1 cellular context compared by ENCODE assay signal in genomic region chr9:113056191-113057106, GRCh38.
TF ChIP-seq lines count a peak whose summit lies in the region.

Gene ZFP37 (minus strand): TSS chr9:113056724. CDS start chr9:113056688, 36 bp downstream.

TF ChIP-seq in HepG2, 621 proteins besides CTCF, POLR2A, EP300 and RAD21 (continued from another document and continues in another):
- peak; percentile 73; the same call in 1 of the 2 replicates for TF ChIP-seq ELF3 (CRISPR knock-in tag; IDR thresholded peaks at IDR 0.05)
- no peak for TF ChIP-seq ZNF256 (CRISPR knock-in tag; conservative IDR thresholded peaks at IDR 0.05)
- TF ChIP-seq GATAD2A (CRISPR knock-in tag; IDR thresholded peaks at IDR 0.05), result no peak; the same call in 1 of the 2 replicates
- TF ChIP-seq, protein P1, sequence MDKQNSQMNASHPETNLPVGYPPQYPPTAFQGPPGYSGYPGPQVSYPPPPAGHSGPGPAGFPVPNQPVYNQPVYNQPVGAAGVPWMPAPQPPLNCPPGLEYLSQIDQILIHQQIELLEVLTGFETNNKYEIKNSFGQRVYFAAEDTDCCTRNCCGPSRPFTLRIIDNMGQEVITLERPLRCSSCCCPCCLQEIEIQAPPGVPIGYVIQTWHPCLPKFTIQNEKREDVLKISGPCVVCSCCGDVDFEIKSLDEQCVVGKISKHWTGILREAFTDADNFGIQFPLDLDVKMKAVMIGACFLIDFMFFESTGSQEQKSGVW (CRISPR knock-in tag; IDR thresholded peaks at IDR 0.05; ENCODE audit: borderline replicate concordance), result no peak
- TF ChIP-seq ONECUT2 (CRISPR knock-in tag; IDR thresholded peaks at IDR 0.05), result no peak
- TF ChIP-seq MTF1 (CRISPR knock-in tag; IDR thresholded peaks at IDR 0.05), result no peak
- TF ChIP-seq ZNF3 (CRISPR knock-in tag; IDR thresholded peaks at IDR 0.05), result no peak
- TF ChIP-seq NFIC (IDR thresholded peaks at IDR 0.05; ENCODE audit: low read length), result no peak
- no peak for TF ChIP-seq ZNF720 (CRISPR knock-in tag; IDR thresholded peaks at IDR 0.05)
- no peak for TF ChIP-seq ZNF235 (CRISPR knock-in tag; IDR thresholded peaks at IDR 0.05; ENCODE audit: borderline replicate concordance)
- peak; percentile 84; the same call in 1 of the 2 replicates for TF ChIP-seq ZNF34 (CRISPR knock-in tag; IDR thresholded peaks at IDR 0.05; ENCODE audit: borderline replicate concordance)
- TF ChIP-seq SYNCRIP (IDR thresholded peaks at IDR 0.05; ENCODE audit: insufficient read depth, low read depth, low read length), result no peak
- TF ChIP-seq, protein P2, sequence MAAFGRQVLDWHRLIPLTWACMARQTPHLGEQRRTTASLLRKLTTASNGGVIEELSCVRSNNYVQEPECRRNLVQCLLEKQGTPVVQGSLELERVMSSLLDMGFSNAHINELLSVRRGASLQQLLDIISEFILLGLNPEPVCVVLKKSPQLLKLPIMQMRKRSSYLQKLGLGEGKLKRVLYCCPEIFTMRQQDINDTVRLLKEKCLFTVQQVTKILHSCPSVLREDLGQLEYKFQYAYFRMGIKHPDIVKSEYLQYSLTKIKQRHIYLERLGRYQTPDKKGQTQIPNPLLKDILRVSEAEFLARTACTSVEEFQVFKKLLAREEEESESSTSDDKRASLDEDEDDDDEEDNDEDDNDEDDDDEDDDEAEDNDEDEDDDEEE (CRISPR knock-in tag; IDR thresholded peaks at IDR 0.05), result no peak
- TF ChIP-seq ZNF781 (CRISPR knock-in tag; IDR thresholded peaks at IDR 0.05; ENCODE audit: borderline replicate concordance, not compliant biosample characterization), result peak; percentile 77
- TF ChIP-seq MEIS2 (CRISPR knock-in tag; IDR thresholded peaks at IDR 0.05), result peak; percentile 59; the same call in 1 of the 2 replicates
- TF ChIP-seq JUNB (CRISPR knock-in tag; IDR thresholded peaks at IDR 0.05; ENCODE audit: borderline replicate concordance), result no peak; the same call in 1 of the 2 replicates
- peak; percentile 84; the same call in 1 of the 2 replicates for TF ChIP-seq ZNF607 (CRISPR knock-in tag; IDR thresholded peaks at IDR 0.05; ENCODE audit: borderline replicate concordance)
- no peak for TF ChIP-seq NR2F2 (IDR thresholded peaks at IDR 0.05; ENCODE audit: borderline replicate concordance, low read depth)
- no peak for TF ChIP-seq CHCHD3 (CRISPR knock-in tag; IDR thresholded peaks at IDR 0.05)
- TF ChIP-seq ZNF484 (CRISPR knock-in tag; IDR thresholded peaks at IDR 0.05; ENCODE audit: borderline replicate concordance, low read depth), result no peak
- TF ChIP-seq SRSF9 (IDR thresholded peaks at IDR 0.05; ENCODE audit: borderline replicate concordance, insufficient read depth, low read depth, low read length, poor library complexity, severe bottlenecking), result no peak
- peak; percentile 49; the same call in 1 of the 2 replicates for TF ChIP-seq RXRB (CRISPR knock-in tag; IDR thresholded peaks at IDR 0.05; ENCODE audit: borderline replicate concordance)
- no peak for TF ChIP-seq ZNF577 (CRISPR knock-in tag; IDR thresholded peaks at IDR 0.05; ENCODE audit: borderline replicate concordance, low read depth)
- TF ChIP-seq RCOR2 (CRISPR knock-in tag; IDR thresholded peaks at IDR 0.05), result no peak
- TF ChIP-seq ZNF143 (CRISPR knock-in tag; IDR thresholded peaks at IDR 0.05), result peak; percentile 94
- no peak for TF ChIP-seq DNMT1 (CRISPR knock-in tag; IDR thresholded peaks at IDR 0.05)
- TF ChIP-seq ZNF383 (CRISPR knock-in tag; IDR thresholded peaks at IDR 0.05; ENCODE audit: borderline replicate concordance), result no peak
- no peak for TF ChIP-seq ATAD3A (CRISPR knock-in tag; IDR thresholded peaks at IDR 0.05)
- TF ChIP-seq, protein P3, sequence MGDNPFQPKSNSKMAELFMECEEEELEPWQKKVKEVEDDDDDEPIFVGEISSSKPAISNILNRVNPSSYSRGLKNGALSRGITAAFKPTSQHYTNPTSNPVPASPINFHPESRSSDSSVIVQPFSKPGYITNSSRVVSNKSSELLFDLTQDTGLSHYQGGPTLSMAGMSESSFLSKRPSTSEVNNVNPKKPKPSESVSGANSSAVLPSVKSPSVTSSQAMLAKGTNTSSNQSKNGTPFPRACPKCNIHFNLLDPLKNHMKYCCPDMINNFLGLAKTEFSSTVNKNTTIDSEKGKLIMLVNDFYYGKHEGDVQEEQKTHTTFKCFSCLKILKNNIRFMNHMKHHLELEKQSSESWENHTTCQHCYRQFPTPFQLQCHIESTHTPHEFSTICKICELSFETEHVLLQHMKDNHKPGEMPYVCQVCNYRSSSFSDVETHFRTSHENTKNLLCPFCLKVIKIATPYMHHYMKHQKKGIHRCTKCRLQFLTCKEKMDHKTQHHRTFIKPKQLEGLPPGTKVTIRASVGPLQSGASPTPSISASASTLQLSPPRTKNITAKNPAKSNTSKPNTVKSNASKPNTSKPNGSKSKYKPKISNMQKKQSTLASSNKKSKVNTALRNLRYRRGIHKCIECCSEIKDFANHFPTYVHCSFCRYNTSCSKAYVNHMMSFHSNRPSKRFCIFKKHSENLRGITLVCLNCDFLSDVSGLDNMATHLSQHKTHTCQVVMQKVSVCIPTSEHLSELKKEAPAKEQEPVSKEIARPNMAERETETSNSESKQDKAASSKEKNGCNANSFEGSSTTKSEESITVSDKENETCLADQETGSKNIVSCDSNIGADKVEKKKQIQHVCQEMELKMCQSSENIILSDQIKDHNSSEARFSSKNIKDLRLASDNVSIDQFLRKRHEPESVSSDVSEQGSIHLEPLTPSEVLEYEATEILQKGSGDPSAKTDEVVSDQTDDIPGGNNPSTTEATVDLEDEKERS (CRISPR knock-in tag; IDR thresholded peaks at IDR 0.05), result peak; percentile 91
- TF ChIP-seq, protein P4, sequence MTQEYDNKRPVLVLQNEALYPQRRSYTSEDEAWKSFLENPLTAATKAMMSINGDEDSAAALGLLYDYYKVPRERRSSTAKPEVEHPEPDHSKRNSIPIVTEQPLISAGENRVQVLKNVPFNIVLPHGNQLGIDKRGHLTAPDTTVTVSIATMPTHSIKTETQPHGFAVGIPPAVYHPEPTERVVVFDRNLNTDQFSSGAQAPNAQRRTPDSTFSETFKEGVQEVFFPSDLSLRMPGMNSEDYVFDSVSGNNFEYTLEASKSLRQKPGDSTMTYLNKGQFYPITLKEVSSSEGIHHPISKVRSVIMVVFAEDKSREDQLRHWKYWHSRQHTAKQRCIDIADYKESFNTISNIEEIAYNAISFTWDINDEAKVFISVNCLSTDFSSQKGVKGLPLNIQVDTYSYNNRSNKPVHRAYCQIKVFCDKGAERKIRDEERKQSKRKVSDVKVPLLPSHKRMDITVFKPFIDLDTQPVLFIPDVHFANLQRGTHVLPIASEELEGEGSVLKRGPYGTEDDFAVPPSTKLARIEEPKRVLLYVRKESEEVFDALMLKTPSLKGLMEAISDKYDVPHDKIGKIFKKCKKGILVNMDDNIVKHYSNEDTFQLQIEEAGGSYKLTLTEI (CRISPR knock-in tag; conservative IDR thresholded peaks at IDR 0.05), result no peak
- peak; percentile 43 for TF ChIP-seq TEAD3 (CRISPR knock-in tag; optimal IDR thresholded peaks at IDR 0.05; ENCODE audit: borderline replicate concordance)
- TF ChIP-seq RBM39 (IDR thresholded peaks at IDR 0.05; ENCODE audit: low read depth, low read length, poor library complexity, severe bottlenecking), result peak; percentile 49
- TF ChIP-seq GATA4 (IDR thresholded peaks at IDR 0.05; ENCODE audit: borderline replicate concordance, low read depth), result peak; percentile 56; the same call in 1 of the 2 replicates
- TF ChIP-seq CC2D1A (CRISPR knock-in tag; IDR thresholded peaks at IDR 0.05), result no peak
- TF ChIP-seq SRF (IDR thresholded peaks at IDR 0.05; ENCODE audit: low read depth, low read length), result no peak
- TF ChIP-seq MED8 (CRISPR knock-in tag; IDR thresholded peaks at IDR 0.05; ENCODE audit: insufficient replicate concordance), result no peak
- TF ChIP-seq REL (CRISPR knock-in tag; conservative IDR thresholded peaks at IDR 0.05), result 0 out of 2 replicates have a peak, but pooled peaks have one; percentile 37
- TF ChIP-seq, protein P5, sequence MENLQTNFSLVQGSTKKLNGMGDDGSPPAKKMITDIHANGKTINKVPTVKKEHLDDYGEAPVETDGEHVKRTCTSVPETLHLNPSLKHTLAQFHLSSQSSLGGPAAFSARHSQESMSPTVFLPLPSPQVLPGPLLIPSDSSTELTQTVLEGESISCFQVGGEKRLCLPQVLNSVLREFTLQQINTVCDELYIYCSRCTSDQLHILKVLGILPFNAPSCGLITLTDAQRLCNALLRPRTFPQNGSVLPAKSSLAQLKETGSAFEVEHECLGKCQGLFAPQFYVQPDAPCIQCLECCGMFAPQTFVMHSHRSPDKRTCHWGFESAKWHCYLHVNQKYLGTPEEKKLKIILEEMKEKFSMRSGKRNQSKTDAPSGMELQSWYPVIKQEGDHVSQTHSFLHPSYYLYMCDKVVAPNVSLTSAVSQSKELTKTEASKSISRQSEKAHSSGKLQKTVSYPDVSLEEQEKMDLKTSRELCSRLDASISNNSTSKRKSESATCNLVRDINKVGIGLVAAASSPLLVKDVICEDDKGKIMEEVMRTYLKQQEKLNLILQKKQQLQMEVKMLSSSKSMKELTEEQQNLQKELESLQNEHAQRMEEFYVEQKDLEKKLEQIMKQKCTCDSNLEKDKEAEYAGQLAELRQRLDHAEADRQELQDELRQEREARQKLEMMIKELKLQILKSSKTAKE (CRISPR knock-in tag; IDR thresholded peaks at IDR 0.05; ENCODE audit: borderline replicate concordance), result 0 out of 2 replicates have a peak, but pooled peaks have one; percentile 38
- no peak for TF ChIP-seq ZNF17 (CRISPR knock-in tag; IDR thresholded peaks at IDR 0.05)
- peak; percentile 59; the same call in 1 of the 2 replicates for TF ChIP-seq MYC (CRISPR knock-in tag; IDR thresholded peaks at IDR 0.05; ENCODE audit: borderline replicate concordance)
- TF ChIP-seq MLLT10 (CRISPR knock-in tag; IDR thresholded peaks at IDR 0.05), result no peak
- no peak for TF ChIP-seq POLR2AphosphoS2 (IDR thresholded peaks at IDR 0.05; ENCODE audit: low read depth, low read length)
- no peak for TF ChIP-seq CCAR2 (optimal IDR thresholded peaks at IDR 0.05; ENCODE audit: low read depth, low read length)
- TF ChIP-seq BCL3 (CRISPR knock-in tag; IDR thresholded peaks at IDR 0.05), result no peak; the same call in 1 of the 2 replicates
- TF ChIP-seq ZNF512B (CRISPR knock-in tag; IDR thresholded peaks at IDR 0.05; ENCODE audit: borderline replicate concordance), result no peak
- TF ChIP-seq, protein P6, sequence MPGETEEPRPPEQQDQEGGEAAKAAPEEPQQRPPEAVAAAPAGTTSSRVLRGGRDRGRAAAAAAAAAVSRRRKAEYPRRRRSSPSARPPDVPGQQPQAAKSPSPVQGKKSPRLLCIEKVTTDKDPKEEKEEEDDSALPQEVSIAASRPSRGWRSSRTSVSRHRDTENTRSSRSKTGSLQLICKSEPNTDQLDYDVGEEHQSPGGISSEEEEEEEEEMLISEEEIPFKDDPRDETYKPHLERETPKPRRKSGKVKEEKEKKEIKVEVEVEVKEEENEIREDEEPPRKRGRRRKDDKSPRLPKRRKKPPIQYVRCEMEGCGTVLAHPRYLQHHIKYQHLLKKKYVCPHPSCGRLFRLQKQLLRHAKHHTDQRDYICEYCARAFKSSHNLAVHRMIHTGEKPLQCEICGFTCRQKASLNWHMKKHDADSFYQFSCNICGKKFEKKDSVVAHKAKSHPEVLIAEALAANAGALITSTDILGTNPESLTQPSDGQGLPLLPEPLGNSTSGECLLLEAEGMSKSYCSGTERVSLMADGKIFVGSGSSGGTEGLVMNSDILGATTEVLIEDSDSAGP (CRISPR knock-in tag; IDR thresholded peaks at IDR 0.05; ENCODE audit: borderline replicate concordance), result peak; percentile 80; the same call in 1 of the 2 replicates
- TF ChIP-seq, protein P7, sequence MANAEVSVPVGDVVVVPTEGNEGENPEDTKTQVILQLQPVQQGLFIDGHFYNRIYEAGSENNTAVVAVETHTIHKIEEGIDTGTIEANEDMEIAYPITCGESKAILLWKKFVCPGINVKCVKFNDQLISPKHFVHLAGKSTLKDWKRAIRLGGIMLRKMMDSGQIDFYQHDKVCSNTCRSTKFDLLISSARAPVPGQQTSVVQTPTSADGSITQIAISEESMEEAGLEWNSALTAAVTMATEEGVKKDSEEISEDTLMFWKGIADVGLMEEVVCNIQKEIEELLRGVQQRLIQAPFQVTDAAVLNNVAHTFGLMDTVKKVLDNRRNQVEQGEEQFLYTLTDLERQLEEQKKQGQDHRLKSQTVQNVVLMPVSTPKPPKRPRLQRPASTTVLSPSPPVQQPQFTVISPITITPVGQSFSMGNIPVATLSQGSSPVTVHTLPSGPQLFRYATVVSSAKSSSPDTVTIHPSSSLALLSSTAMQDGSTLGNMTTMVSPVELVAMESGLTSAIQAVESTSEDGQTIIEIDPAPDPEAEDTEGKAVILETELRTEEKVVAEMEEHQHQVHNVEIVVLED (CRISPR knock-in tag; IDR thresholded peaks at IDR 0.05; ENCODE audit: borderline replicate concordance), result peak; percentile 75
- TF ChIP-seq ZNF138 (CRISPR knock-in tag; IDR thresholded peaks at IDR 0.05; ENCODE audit: low read depth), result peak; percentile 36; the same call in 1 of the 2 replicates
- no peak for TF ChIP-seq ZNF749 (CRISPR knock-in tag; IDR thresholded peaks at IDR 0.05; ENCODE audit: borderline replicate concordance)
- TF ChIP-seq, protein P8, sequence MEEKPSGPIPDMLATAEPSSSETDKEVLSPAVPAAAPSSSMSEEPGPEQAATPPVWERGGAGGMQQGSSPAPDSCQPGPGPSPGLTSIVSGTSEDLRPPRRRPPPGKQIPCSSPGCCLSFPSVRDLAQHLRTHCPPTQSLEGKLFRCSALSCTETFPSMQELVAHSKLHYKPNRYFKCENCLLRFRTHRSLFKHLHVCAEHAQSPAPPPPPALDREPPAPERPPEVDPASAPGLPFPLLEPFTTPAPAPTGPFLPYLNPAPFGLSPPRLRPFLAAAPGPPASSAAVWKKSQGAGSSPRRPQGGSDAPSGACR (CRISPR knock-in tag; IDR thresholded peaks at IDR 0.05), result no peak
